Comparison of ENCODE assay signal across 1 cellular context in genomic region chr20:56348306-56348695, GRCh38.
TF ChIP-seq lines count a peak whose summit lies in the region.

No MANE protein-coding gene starts in this region.

TF ChIP-seq in HepG2, 621 proteins besides CTCF, POLR2A, EP300 and RAD21 (continued from another document):
- TF ChIP-seq AHDC1 (CRISPR knock-in tag; IDR thresholded peaks at IDR 0.05; ENCODE audit: borderline replicate concordance) (peak; percentile 51; the same call in 1 of the 2 replicates), ZNF652 (CRISPR knock-in tag; IDR thresholded peaks at IDR 0.05; ENCODE audit: borderline replicate concordance, low read depth) (no peak), ZHX2 (IDR thresholded peaks at IDR 0.05; ENCODE audit: low read depth) (no peak), ZHX2 (CRISPR knock-in tag; IDR thresholded peaks at IDR 0.05; ENCODE audit: borderline replicate concordance) (no peak), ZNF333 (CRISPR knock-in tag; IDR thresholded peaks at IDR 0.05; ENCODE audit: borderline replicate concordance) (no peak), ZNF431 (CRISPR knock-in tag; IDR thresholded peaks at IDR 0.05; ENCODE audit: borderline replicate concordance, low read depth) (no peak), KDM3A (CRISPR knock-in tag; IDR thresholded peaks at IDR 0.05; ENCODE audit: low read depth) (no peak), NFKBIZ (CRISPR knock-in tag; IDR thresholded peaks at IDR 0.05) (no peak), ZNF264 (CRISPR knock-in tag; IDR thresholded peaks at IDR 0.05) (no peak), ELF3 (CRISPR knock-in tag; IDR thresholded peaks at IDR 0.05) (peak; percentile 84), FOSL2 (CRISPR knock-in tag; IDR thresholded peaks at IDR 0.05) (0 out of 2 replicates have a peak, but pooled peaks have one; percentile 7), FLYWCH1 (CRISPR knock-in tag; IDR thresholded peaks at IDR 0.05) (no peak), ZNF670 (CRISPR knock-in tag; IDR thresholded peaks at IDR 0.05; ENCODE audit: borderline replicate concordance) (no peak), ZNF569 (CRISPR knock-in tag; IDR thresholded peaks at IDR 0.05; ENCODE audit: borderline replicate concordance) (no peak), POGZ (CRISPR knock-in tag; IDR thresholded peaks at IDR 0.05) (no peak), BCL6 (CRISPR knock-in tag; IDR thresholded peaks at IDR 0.05) (peak; percentile 88), MAFF (IDR thresholded peaks at IDR 0.05; ENCODE audit: low read depth, low read length) (peak; percentile 70), CHCHD3 (CRISPR knock-in tag; IDR thresholded peaks at IDR 0.05) (no peak), SOX13 (IDR thresholded peaks at IDR 0.05) (no peak), SOX13 (CRISPR knock-in tag; conservative IDR thresholded peaks at IDR 0.05 in 1 of 2, IDR thresholded peaks at IDR 0.05 in 1 of 2) (peak in 1 of 2 experiments; percentile 26; a peak in 1 of 4 replicates), TEAD3 (CRISPR knock-in tag; optimal IDR thresholded peaks at IDR 0.05; ENCODE audit: borderline replicate concordance) (peak; percentile 43), ZNF883 (CRISPR knock-in tag; IDR thresholded peaks at IDR 0.05; ENCODE audit: not compliant biosample characterization) (no peak), FOXA1 (IDR thresholded peaks at IDR 0.05) (no peak), FOXA1 (CRISPR knock-in tag; IDR thresholded peaks at IDR 0.05) (0 out of 2 replicates have a peak, but pooled peaks have one; percentile 26), KMT2A (CRISPR knock-in tag; IDR thresholded peaks at IDR 0.05) (no peak)
